In genomic region chr9:34589656-34590375, GRCh38 we compare ENCODE assay signal across 1 cellular context.
TF ChIP-seq lines count a peak whose summit lies in the region.

TSS of gene CNTFR (minus strand) at chr9:34589724. CDS start at chr9:34568981, 20,743 bp downstream.

TF ChIP-seq in A549, 52 proteins besides CTCF, POLR2A, EP300 and RAD21 (continued from another document):
- no peak for TF ChIP-seq REST (IDR thresholded peaks at IDR 0.05)
- no peak for TF ChIP-seq HOXB5 (CRISPR knock-in tag; IDR thresholded peaks at IDR 0.05)
- TF ChIP-seq RARB (CRISPR knock-in tag; IDR thresholded peaks at IDR 0.05) = no peak
- no peak for TF ChIP-seq ZFP36 (IDR thresholded peaks at IDR 0.05; ENCODE audit: borderline replicate concordance, partially characterized antibody)
- TF ChIP-seq E2F6 (IDR thresholded peaks at IDR 0.05; ENCODE audit: borderline replicate concordance, low read depth) = no peak
- TF ChIP-seq MAZ (IDR thresholded peaks at IDR 0.05; ENCODE audit: borderline replicate concordance, low read depth, low read length) = no peak
- TF ChIP-seq CBX8 (IDR thresholded peaks at IDR 0.05) = no peak
